ENCODE assay signal across 8 cellular contexts in genomic region chr1:89524369-89525168, GRCh38. TPM values are rescaled to one million over a fixed set of nuclear protein-coding genes. Genes with fewer than 3 reads are reported as not detected.
DNase-seq lines count a peak whose midpoint lies in the region; ATAC-seq, FAIRE-seq and TF ChIP-seq lines count a peak whose summit lies in the region.

TSS of gene LRRC8B (plus strand) at chr1:89524829. CDS start at chr1:89582651, 57,822 bp downstream.

- no peak for TF ChIP-seq CTCF in keratinocyte (optimal IDR thresholded peaks at IDR 0.05 in 1 of 3, IDR thresholded peaks at IDR 0.05 in 1 of 3, conservative IDR thresholded peaks at IDR 0.05 in 1 of 3; ENCODE audit: extremely low read depth in 1 of 3, insufficient read depth in 2 of 3, low read length in 3 of 3)

- H2AFZ ChIP-seq in keratinocyte (ENCODE audit: control insufficient read depth, low read length) = peak within 1 kb of the TSS; percentile 96

- ATAC-seq in GM18861 (IDR thresholded peaks at IDR 0.05; ENCODE audit: unreplicated experiment) = peak; percentile 77
- ATAC-seq in HG03095 (IDR thresholded peaks at IDR 0.05; ENCODE audit: unreplicated experiment) = peak; percentile 83

- peaks cover 7% of the 10 kb centered on the region for H3K4me1 ChIP-seq in keratinocyte (ENCODE audit: control insufficient read depth, extremely low read depth, insufficient read depth, low read length)

- H3K9me1 ChIP-seq in keratinocyte (ENCODE audit: control insufficient read depth, extremely low read depth, insufficient read depth, low read length) = no peaks in the 10 kb centered on the region

- peak; percentile 86 for DNase-seq in ACHN
- DNase-seq in NCI-H2227 treated with DMSO at 0.1 percent for 48 hours (lab: John Stamatoyannopoulos, UW) = peak; percentile 66
- peak; percentile 88 for DNase-seq in activated CD4-positive, CD25-positive, alpha-beta regulatory T cell treated with anti-CD3 and anti-CD28 coated beads, Interleukin-2, amount 50 U/mL, for 72 hours
- DNase-seq in cerebellar cortex (ENCODE audit: low spot score) = peak; percentile 78
- no peak for DNase-seq in keratinocyte (ENCODE audit: low read depth, low spot score)
- DNase-seq in stimulated activated CD4-positive, alpha-beta T cell treated with anti-CD3 and anti-CD28 coated beads, Interleukin-12 subunit alpha, Interleukin-12 subunit beta, amount 100 ng/mL, for 48 hours (ENCODE audit: low read depth in 2 of 3, low spot score in 1 of 3) = peak; percentile 77 to 90 (median 86)

- no peaks in the 10 kb centered on the region for H3K79me2 ChIP-seq in keratinocyte (ENCODE audit: control insufficient read depth, insufficient read depth, low read length)

- peak within 1 kb of the TSS; percentile 84 for H3K4me2 ChIP-seq in keratinocyte (ENCODE audit: control insufficient read depth, extremely low read depth, insufficient read depth, low read depth, low read length)

- in situ Hi-C loops in ACHN (cut with HindIII; ENCODE audit: low pct_ligation_motif_present, low pct_unique_long_range_greater_than_20kb, low sequenced_read_pairs) = no loop called here

- dilution Hi-C loops in keratinocyte (cut with MboI; ENCODE audit: extremely low pct_ligation_motif_present, low sequenced_read_pairs) = no loop called here

- no peaks in the 10 kb centered on the region for H3K36me3 ChIP-seq in keratinocyte (ENCODE audit: control insufficient read depth in 2 of 2, extremely low read depth in 1 of 2, insufficient read depth in 2 of 2, low read length in 2 of 2)

- H3K27ac ChIP-seq in keratinocyte (ENCODE audit: control insufficient read depth, insufficient read depth, low read length) = peak within 1 kb of the TSS; percentile 27

- peak within 1 kb of the TSS; percentile 78 for H3K9ac ChIP-seq in keratinocyte (ENCODE audit: control insufficient read depth, extremely low read depth, insufficient read depth, low read length)

- no peak for FAIRE-seq in keratinocyte (lab: Jason Lieb, UNC)

- no peaks in the 10 kb centered on the region for H3K27me3 ChIP-seq in keratinocyte (ENCODE audit: control insufficient read depth, extremely low read depth, insufficient read depth, low read length)

- H3K4me3 ChIP-seq in keratinocyte (ENCODE audit: control insufficient read depth in 2 of 3, extremely low read depth in 1 of 3, insufficient read depth in 2 of 3, low read depth in 1 of 3, low read length in 3 of 3) = peak within 1 kb of the TSS; percentile 68 to 80 (median 75)

- H4K20me1 ChIP-seq in keratinocyte (ENCODE audit: control insufficient read depth, extremely low read depth, insufficient read depth, low read length) = no peaks in the 10 kb centered on the region

- H3K9me3 ChIP-seq in keratinocyte (ENCODE audit: control insufficient read depth, low read depth, low read length) = no peaks in the 10 kb centered on the region

RNA-seq across cellular contexts. Expression of gene LRRC8B, which starts in this region (rescaled TPM):
- 1.3 to 2.0 TPM (median 1.5 TPM) in 3 replicates for polyA plus RNA-seq in keratinocyte
- polyA plus RNA-seq in keratinocyte (2011; ENCODE audit: low read depth) = 1.1 TPM
- polyA plus RNA-seq in keratinocyte (2011; cell fraction: cytosol; rRNA removed) = 0.95 and 2.2 TPM in 2 replicates
- 2.3 and 3.0 TPM in 2 replicates for polyA plus RNA-seq in keratinocyte (2011; cell fraction: nucleus; rRNA removed)
- polyA plus RNA-seq in keratinocyte (2012; ENCODE audit: low replicate concordance) = 0.85 and 3.3 TPM in 2 replicates
- 3.0 to 7.3 TPM (median 4.6 TPM) in 3 replicates for polyA minus RNA-seq in keratinocyte
- polyA minus RNA-seq in keratinocyte (2011; cell fraction: cytosol; rRNA and poly(A)+ RNA removed) = 4.8 TPM
- polyA minus RNA-seq in keratinocyte (2011; cell fraction: nucleus; rRNA and poly(A)+ RNA removed) = 2.6 and 4.2 TPM in 2 replicates
